In the genomic region with DNA sequence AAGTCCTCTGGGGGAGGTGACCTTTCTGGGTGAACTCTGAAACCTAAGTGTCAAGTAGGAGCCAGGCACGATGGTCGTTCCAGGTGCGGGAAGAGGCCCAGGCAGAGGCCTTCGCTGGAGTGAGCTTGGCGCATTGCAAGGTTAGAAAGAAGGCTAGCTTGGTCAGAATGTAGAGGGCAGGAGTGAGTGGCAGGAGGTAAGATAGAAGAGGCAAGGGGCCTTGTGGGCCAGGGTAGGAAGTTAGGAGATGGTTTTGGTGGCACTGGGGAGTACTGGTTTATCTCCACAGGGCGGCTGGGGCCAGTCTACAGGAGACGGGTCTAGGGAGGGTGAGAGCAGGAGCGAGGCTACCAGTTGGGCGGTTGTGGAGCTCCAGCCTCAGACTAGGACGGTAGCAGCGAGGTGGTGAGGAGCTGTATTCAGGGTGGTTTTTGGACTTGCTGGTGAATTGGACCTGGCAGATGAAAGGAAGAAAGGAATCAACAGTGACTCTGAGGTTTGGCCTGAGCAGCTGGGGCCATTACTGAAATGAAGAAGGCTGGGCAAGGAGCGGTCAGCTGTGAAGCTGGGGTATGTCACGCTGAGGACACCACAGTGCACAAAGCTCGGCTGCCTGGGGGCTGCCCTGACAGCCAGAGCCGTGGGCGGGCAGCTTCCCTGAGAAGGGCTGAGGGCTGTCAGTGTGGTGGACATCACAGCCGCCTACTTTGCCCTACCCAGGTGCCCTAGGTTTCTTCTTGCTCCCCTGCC, we compare ENCODE assay signal across 11 cellular contexts. TPM values are rescaled to one million over a fixed set of nuclear protein-coding genes. Genes with fewer than 3 reads are reported as not detected.
DNase-seq lines count a peak whose midpoint lies in the region; ATAC-seq and TF ChIP-seq lines count a peak whose summit lies in the region.
"Had no signal": no experiment of that assay in that cellular context is flagged by ENCODE, and none has a peak within 500 bp of the region (broad histone marks: within the 10 kb centered on the region; RNA-seq: fewer than 3 reads in every experiment).

No MANE protein-coding gene starts in this region.

- no TSS peak for BruUV-seq in MCF 10A (replicated peaks; lab: Mats Ljungman, UMichigan)
- no TSS peak for BruUV-seq in mammary epithelial cell (replicated peaks; lab: Mats Ljungman, UMichigan)

- peak overlapping the region; percentile 18 for H3K27ac Mint-ChIP-seq in MCF 10A (ENCODE audit: low read depth, unreplicated experiment)
- H3K27ac Mint-ChIP-seq in nephron, result peak overlapping the region; percentile 85 to 90 (median 88)

- no peak overlapping the region for H3K27ac ChIP-seq in mammary epithelial cell (ENCODE audit: insufficient read depth, low read depth, low read length)
- peak overlapping the region in 3 of 4 donors; percentile 37 to 65 (median 47) for H3K27ac ChIP-seq in esophagus squamous epithelium
- peak overlapping the region; percentile 30 for H3K27ac ChIP-seq in upper lobe of right lung

- H3K9me3 Mint-ChIP-seq in MCF 10A (ENCODE audit: unreplicated experiment) (no peaks in the 10 kb centered on the region), nephron (no peaks in the 10 kb centered on the region)

- no peak for TF ChIP-seq POLR2A in esophagus squamous epithelium (IDR thresholded peaks at IDR 0.05)

- TF ChIP-seq CTCF in MCF 10A (IDR thresholded peaks at IDR 0.05; ENCODE audit: unreplicated experiment), result no peak
- TF ChIP-seq CTCF in mammary epithelial cell (conservative IDR thresholded peaks at IDR 0.05 in 1 of 2, IDR thresholded peaks at IDR 0.05 in 1 of 2; ENCODE audit: extremely low read depth in 1 of 2, insufficient read depth in 1 of 2, low read depth in 1 of 2, low read length in 2 of 2), result no peak
- no peak for TF ChIP-seq CTCF in esophagus squamous epithelium (IDR thresholded peaks at IDR 0.05)
- TF ChIP-seq CTCF in nephron (IDR thresholded peaks at IDR 0.05; ENCODE audit: unreplicated experiment in 3 of 3), result no peak
- no peak for TF ChIP-seq CTCF in upper lobe of right lung (IDR thresholded peaks at IDR 0.05)

- H3K36me3 ChIP-seq in mammary epithelial cell (ENCODE audit: insufficient read depth, low read length), result peaks cover 19% of the 10 kb centered on the region
- H3K36me3 ChIP-seq in esophagus squamous epithelium, result peaks cover 0 to 35% (median 6%) of the 10 kb centered on the region in 3 donors
- peaks cover 19% of the 10 kb centered on the region for H3K36me3 ChIP-seq in upper lobe of right lung

- H3K36me3 Mint-ChIP-seq in MCF 10A (ENCODE audit: insufficient read depth, unreplicated experiment) (peaks cover 58% of the 10 kb centered on the region), nephron (ENCODE audit: low read depth) (peaks cover 33% of the 10 kb centered on the region)

- peaks cover 98% of the 10 kb centered on the region for H3K79me2 ChIP-seq in mammary epithelial cell (ENCODE audit: insufficient read depth, low read length)

- in situ Hi-C loops in mammary epithelial cell (cut with MboI; ENCODE audit: low sequenced_read_pairs in 2 of 2), result no loop called here

- peaks cover 1% of the 10 kb centered on the region for H4K20me1 ChIP-seq in mammary epithelial cell (ENCODE audit: insufficient read depth, low read length)

- H3K4me1 ChIP-seq in mammary epithelial cell (ENCODE audit: insufficient read depth, low read length) (peaks cover 2% of the 10 kb centered on the region), esophagus squamous epithelium (peaks cover 9 to 99% (median 50%) of the 10 kb centered on the region in 3 donors), upper lobe of right lung (peaks cover 61% of the 10 kb centered on the region)

- CTCF ChIA-PET in MCF 10A (lab: Yijun Ruan, JAX), result interaction anchor here (1.3 kb wide), 2 partner anchors 9 to 36 kb away, joined by 3 to 5 read pairs; no protein-coding TSS in a partner anchor
- CTCF ChIA-PET in mammary epithelial cell (lab: Charles Lee; ENCODE audit: low non-redundant PET), result no interaction called here

- H3K4me2 ChIP-seq in mammary epithelial cell (ENCODE audit: insufficient read depth, low read depth, low read length), result no peak overlapping the region
- H3K4me2 ChIP-seq: A549 had no signal

- H3K9me3 ChIP-seq in mammary epithelial cell (replicated peaks; ENCODE audit: insufficient read depth, low read length) (no peaks in the 10 kb centered on the region), esophagus squamous epithelium (no peaks in the 10 kb centered on the region), upper lobe of right lung (no peaks in the 10 kb centered on the region)
- H3K9me3 ChIP-seq: A549 had no signal

- POLR2A ChIA-PET in MCF 10A (lab: Yijun Ruan, JAX), result interaction anchor here (0.6 to 5.8 kb wide), 9 partner anchors 7 to 110 kb away, joined by 3 to 59 read pairs (median 3); a partner anchor contains a TSS

- no peak overlapping the region for H3K4me3 Mint-ChIP-seq in MCF 10A (ENCODE audit: unreplicated experiment)
- H3K4me3 Mint-ChIP-seq in nephron, result peak overlapping the region; percentile 6 to 44 (median 28)

- H3K9ac ChIP-seq in mammary epithelial cell (ENCODE audit: insufficient read depth, low read length), result no peak overlapping the region

- H3K4me3 ChIP-seq in mammary epithelial cell (replicated peaks in 1 of 3; ENCODE audit: insufficient read depth in 1 of 3, low read depth in 2 of 3, low read length in 3 of 3) (no peak overlapping the region), esophagus squamous epithelium (no peak overlapping the region), upper lobe of right lung (no peak overlapping the region)
- H3K4me3 ChIP-seq: A549 had no signal

- dilution Hi-C loops in mammary epithelial cell (cut with HindIII; ENCODE audit: low sequenced_read_pairs), result no loop called here

- H3K4me1 Mint-ChIP-seq in MCF 10A (ENCODE audit: insufficient read depth, unreplicated experiment), result peaks cover 7% of the 10 kb centered on the region
- H3K4me1 Mint-ChIP-seq in nephron, result peaks cover 62% of the 10 kb centered on the region

- DNase-seq in MCF 10A (ENCODE audit: unreplicated experiment), result no peak
- no peak for DNase-seq in mammary epithelial cell
- DNase-seq in esophagus squamous epithelium (lab: John Stamatoyannopoulos, UW), result no peak
- DNase-seq in upper lobe of right lung, result peak; percentile 53
- no peak for DNase-seq in NOMO-1 (lab: John Stamatoyannopoulos, UW; ENCODE audit: unreplicated experiment in 2 of 2)
- no peak for DNase-seq in NCI-H345 (lab: John Stamatoyannopoulos, UW)
- no peak for DNase-seq in COLO668 (lab: John Stamatoyannopoulos, UW; ENCODE audit: unreplicated experiment)
- DNase-seq: GOT3, NCI-H510A had no signal

- intact Hi-C loops in MCF 10A (cut with micrococcal nuclease) (no loop called here), mammary epithelial cell (cut with micrococcal nuclease) (no loop called here), esophagus squamous epithelium (cut with DNase I) (no loop called here), upper lobe of right lung (cut with DNase I) (no loop called here)

- H3K27me3 ChIP-seq in mammary epithelial cell (ENCODE audit: insufficient read depth, low read length) (no peaks in the 10 kb centered on the region), esophagus squamous epithelium (no peaks in the 10 kb centered on the region), upper lobe of right lung (no peaks in the 10 kb centered on the region)

- 95% methylated on average over 10 of the region's 17 CpGs for WGBS in mammary epithelial cell (ENCODE audit: low coverage, missing lambda C conversion rate)
- WGBS in esophagus squamous epithelium, 2 donors, result 72 to 84% methylated on average over 15 to 17 of the region's 17 CpGs

- peak; percentile 14 for ATAC-seq in upper lobe of right lung

- no peak overlapping the region for H2AFZ ChIP-seq in mammary epithelial cell (ENCODE audit: low read depth, low read length)

- no peaks in the 10 kb centered on the region for H3K27me3 Mint-ChIP-seq in MCF 10A (ENCODE audit: insufficient read depth, unreplicated experiment)
- no peaks in the 10 kb centered on the region for H3K27me3 Mint-ChIP-seq in nephron (ENCODE audit: low read depth)

RNA-seq across cellular contexts. Expression of a gene that starts 9.1 kb away (rescaled TPM):
- total RNA-seq in MCF 10A (2022), result 34.2 and 35.6 TPM in 2 replicates
- 10 to 100 TPM; 17.7 to 53.6 TPM for total RNA-seq in mammary epithelial cell
- polyA plus RNA-seq in mammary epithelial cell, result 14.3 TPM
- 50.3 TPM for polyA minus RNA-seq in mammary epithelial cell
- 10 to 100 TPM in 3 of 4 donors, 1 to 10 TPM in 1; 9.6 to 20.0 (median 11.4) TPM for total RNA-seq in esophagus squamous epithelium
- 57.4 TPM for total RNA-seq in upper lobe of right lung
